In the genomic region with DNA sequence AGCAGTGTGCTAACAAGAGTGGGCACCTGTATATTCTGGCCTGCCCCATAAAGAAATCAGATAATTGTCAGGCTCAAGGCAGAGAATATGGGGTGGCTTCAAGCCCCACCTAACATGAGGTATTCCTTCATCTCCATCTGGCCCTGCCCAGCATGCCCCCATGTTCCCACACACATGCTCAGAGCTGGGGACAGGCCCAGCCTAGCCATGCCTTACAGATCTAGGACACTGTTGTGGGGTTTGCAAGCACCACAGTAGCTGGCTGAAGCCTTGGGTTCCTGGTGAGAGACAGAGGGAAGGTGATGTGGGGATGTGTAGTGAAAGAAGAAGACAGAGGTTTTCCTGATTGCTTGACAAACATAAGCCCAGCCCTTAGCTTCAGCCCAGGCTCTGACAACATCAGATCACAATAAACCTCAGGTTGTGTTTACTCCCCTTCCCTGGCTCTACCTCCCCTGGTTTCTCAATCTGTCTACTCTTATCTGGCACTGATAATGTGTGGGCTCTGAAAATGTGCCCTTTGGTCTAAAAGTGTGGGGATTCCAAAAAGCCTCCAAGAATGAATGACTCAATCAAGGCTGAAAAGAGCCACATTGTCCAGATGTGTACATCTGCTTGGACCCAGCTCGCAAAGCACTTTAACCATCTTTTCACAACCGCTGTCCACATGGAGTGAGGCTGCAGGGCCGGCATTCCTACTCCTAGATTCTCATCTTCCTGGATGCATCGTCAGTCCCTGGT, we compare ENCODE assay signal across 1 cellular context.
A peak's percentile ranks its signal among the peaks of the same experiment; 100 is the strongest.
TF ChIP-seq lines count a peak whose summit lies in the region.

No MANE protein-coding gene starts in this region.

TF ChIP-seq in HepG2, 621 proteins besides CTCF, POLR2A, EP300 and RAD21 (continues in another document):
- TF ChIP-seq SIN3A (IDR thresholded peaks at IDR 0.05; ENCODE audit: borderline replicate concordance, low read depth, low read length): no peak
- TF ChIP-seq, protein P1, sequence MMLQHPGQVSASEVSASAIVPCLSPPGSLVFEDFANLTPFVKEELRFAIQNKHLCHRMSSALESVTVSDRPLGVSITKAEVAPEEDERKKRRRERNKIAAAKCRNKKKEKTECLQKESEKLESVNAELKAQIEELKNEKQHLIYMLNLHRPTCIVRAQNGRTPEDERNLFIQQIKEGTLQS (CRISPR knock-in tag; IDR thresholded peaks at IDR 0.05): peak; percentile 74
- TF ChIP-seq ZNF335 (CRISPR knock-in tag; IDR thresholded peaks at IDR 0.05): no peak
- TF ChIP-seq FOXK2 (IDR thresholded peaks at IDR 0.05): no peak
- TF ChIP-seq, protein P2, sequence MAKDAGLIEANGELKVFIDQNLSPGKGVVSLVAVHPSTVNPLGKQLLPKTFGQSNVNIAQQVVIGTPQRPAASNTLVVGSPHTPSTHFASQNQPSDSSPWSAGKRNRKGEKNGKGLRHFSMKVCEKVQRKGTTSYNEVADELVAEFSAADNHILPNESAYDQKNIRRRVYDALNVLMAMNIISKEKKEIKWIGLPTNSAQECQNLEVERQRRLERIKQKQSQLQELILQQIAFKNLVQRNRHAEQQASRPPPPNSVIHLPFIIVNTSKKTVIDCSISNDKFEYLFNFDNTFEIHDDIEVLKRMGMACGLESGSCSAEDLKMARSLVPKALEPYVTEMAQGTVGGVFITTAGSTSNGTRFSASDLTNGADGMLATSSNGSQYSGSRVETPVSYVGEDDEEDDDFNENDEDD (CRISPR knock-in tag; IDR thresholded peaks at IDR 0.05; ENCODE audit: borderline replicate concordance): no peak
- no peak for TF ChIP-seq ZKSCAN8 (CRISPR knock-in tag; IDR thresholded peaks at IDR 0.05; ENCODE audit: borderline replicate concordance)
- TF ChIP-seq KIAA2018 (CRISPR knock-in tag; IDR thresholded peaks at IDR 0.05; ENCODE audit: borderline replicate concordance): no peak
- TF ChIP-seq ZNF510 (CRISPR knock-in tag; IDR thresholded peaks at IDR 0.05; ENCODE audit: low read depth): no peak
- TF ChIP-seq ZBED4 (CRISPR knock-in tag; IDR thresholded peaks at IDR 0.05; ENCODE audit: borderline replicate concordance): no peak
- 0 out of 2 replicates have a peak, but pooled peaks have one; percentile 74 for TF ChIP-seq ZSCAN29 (CRISPR knock-in tag; conservative IDR thresholded peaks at IDR 0.05)
- TF ChIP-seq NFE2L2 (IDR thresholded peaks at IDR 0.05; ENCODE audit: low read length): no peak
- no peak; the same call in 1 of the 2 replicates for TF ChIP-seq YEATS4 (CRISPR knock-in tag; IDR thresholded peaks at IDR 0.05; ENCODE audit: borderline replicate concordance)
- peak; percentile 47 for TF ChIP-seq TBX2 (CRISPR knock-in tag; IDR thresholded peaks at IDR 0.05; ENCODE audit: borderline replicate concordance)
- TF ChIP-seq MTA1 (CRISPR knock-in tag; IDR thresholded peaks at IDR 0.05; ENCODE audit: borderline replicate concordance): 0 out of 2 replicates have a peak, but pooled peaks have one; percentile 31
- TF ChIP-seq ZNF513 (CRISPR knock-in tag; conservative IDR thresholded peaks at IDR 0.05): no peak
- TF ChIP-seq SRSF4 (IDR thresholded peaks at IDR 0.05; ENCODE audit: low read depth, low read length, poor library complexity, severe bottlenecking): no peak
- 0 out of 2 replicates have a peak, but pooled peaks have one; percentile 50 for TF ChIP-seq TEF (CRISPR knock-in tag; IDR thresholded peaks at IDR 0.05)
- TF ChIP-seq ZNF549 (CRISPR knock-in tag; IDR thresholded peaks at IDR 0.05): no peak
- no peak for TF ChIP-seq CEBPZ (IDR thresholded peaks at IDR 0.05; ENCODE audit: low read length)
- TF ChIP-seq SP1 (IDR thresholded peaks at IDR 0.05): no peak
- TF ChIP-seq SP1 (CRISPR knock-in tag; IDR thresholded peaks at IDR 0.05): no peak
- peak; percentile 79; the same call in 1 of the 2 replicates for TF ChIP-seq KDM1A (CRISPR knock-in tag; IDR thresholded peaks at IDR 0.05)
- no peak for TF ChIP-seq NFIB (CRISPR knock-in tag; IDR thresholded peaks at IDR 0.05; ENCODE audit: borderline replicate concordance)
- no peak for TF ChIP-seq REXO4 (CRISPR knock-in tag; IDR thresholded peaks at IDR 0.05; ENCODE audit: borderline replicate concordance)
- peak; percentile 84 for TF ChIP-seq FOXO1 (CRISPR knock-in tag; IDR thresholded peaks at IDR 0.05)
- peak; percentile 55; the same call in 1 of the 2 replicates for TF ChIP-seq FOXK1 (CRISPR knock-in tag; IDR thresholded peaks at IDR 0.05; ENCODE audit: borderline replicate concordance, low read depth)
